19 cellular contexts compared by ENCODE assay signal in the genomic region with DNA sequence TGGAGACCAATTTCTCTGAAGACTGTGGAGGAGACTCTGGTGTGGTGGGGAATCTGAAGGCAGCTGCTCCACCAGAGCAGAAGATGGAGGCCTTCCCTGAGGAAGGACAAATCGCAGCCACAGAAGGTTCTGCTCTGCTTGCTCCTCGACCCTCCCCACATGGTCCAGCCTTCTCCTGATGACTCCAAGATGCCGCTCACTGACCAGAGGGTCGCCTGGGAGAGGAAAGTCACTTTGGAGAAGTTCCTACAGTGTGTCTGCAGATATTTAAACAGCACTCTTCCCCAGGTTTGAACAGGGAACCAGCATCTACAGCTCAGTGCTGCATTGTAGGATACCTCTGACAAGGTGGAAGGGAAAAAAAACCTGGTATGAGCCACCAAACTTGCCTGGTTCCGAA. TPM values are rescaled to one million over a fixed set of nuclear protein-coding genes. Genes with fewer than 3 reads are reported as not detected.
DNase-seq lines count a peak whose midpoint lies in the region; ATAC-seq, FAIRE-seq and TF ChIP-seq lines count a peak whose summit lies in the region.
"Had no signal": no experiment of that assay in that cellular context is flagged by ENCODE, and none has a peak within 500 bp of the region (broad histone marks: within the 10 kb centered on the region; RNA-seq: fewer than 3 reads in every experiment).

No MANE protein-coding gene starts in this region.

- no peak for TF ChIP-seq RAD21 in HepG2 (CRISPR knock-in tag; IDR thresholded peaks at IDR 0.05)

- no TSS peak for BruUV-seq in HepG2 (replicated peaks; lab: Mats Ljungman, UMichigan)

- H3K27ac ChIP-seq in HepG2 (ENCODE audit: extremely low read length, insufficient read depth, low read length): peak overlapping the region; percentile 92
- no peak overlapping the region for H3K27ac ChIP-seq in right lobe of liver
- no peak overlapping the region for H3K27ac ChIP-seq in Peyer's patch
- H3K27ac ChIP-seq: 22Rv1 had no signal

- peaks cover 90% of the 10 kb centered on the region for H3K79me2 ChIP-seq in HepG2 (ENCODE audit: insufficient read depth, low read length)

- H3K27me3 ChIP-seq in HepG2 (ENCODE audit: control insufficient read depth in 1 of 2, insufficient read depth in 2 of 2, low read length in 2 of 2) (no peaks in the 10 kb centered on the region), right lobe of liver (no peaks in the 10 kb centered on the region), Peyer's patch (no peaks in the 10 kb centered on the region)

- no peak for TF ChIP-seq EP300 in HepG2 (IDR thresholded peaks at IDR 0.05; ENCODE audit: low read depth in 2 of 2, low read length in 2 of 2)
- no peak for TF ChIP-seq EP300 in HepG2 (CRISPR knock-in tag; IDR thresholded peaks at IDR 0.05; ENCODE audit: borderline replicate concordance)

- H3K36me3 Mint-ChIP-seq in stimulated activated effector memory CD8-positive, alpha-beta T cell treated with anti-CD3 and anti-CD28 coated beads, Interleukin-12 subunit alpha, Interleukin-12 subunit beta, amount 100 ng/mL, for 72 hours: no peaks in the 10 kb centered on the region
- H3K36me3 Mint-ChIP-seq: CD14-positive monocyte had no signal

- FAIRE-seq in HepG2 (lab: Jason Lieb, UNC): no peak
- FAIRE-seq: G401.6, GM12891 had no signal

- peak overlapping the region; percentile 5 for H3K27ac Mint-ChIP-seq in stimulated activated effector memory CD8-positive, alpha-beta T cell treated with anti-CD3 and anti-CD28 coated beads, Interleukin-12 subunit alpha, Interleukin-12 subunit beta, amount 100 ng/mL, for 72 hours
- H3K27ac Mint-ChIP-seq: CD8-positive, alpha-beta T cell; HFFc6 had no signal

- TF ChIP-seq CTCF in HepG2 (CRISPR knock-in tag; IDR thresholded peaks at IDR 0.05): no peak
- no peak for TF ChIP-seq CTCF in right lobe of liver (IDR thresholded peaks at IDR 0.05)
- TF ChIP-seq CTCF in Peyer's patch (IDR thresholded peaks at IDR 0.05): no peak

- H3K4me2 ChIP-seq in HepG2 (ENCODE audit: low read depth, low read length): no peak overlapping the region

- ATAC-seq in HepG2: no peak
- no peak for ATAC-seq in right lobe of liver
- no peak for ATAC-seq in stimulated activated effector memory CD8-positive, alpha-beta T cell treated with anti-CD3 and anti-CD28 coated beads, Interleukin-12 subunit alpha, Interleukin-12 subunit beta, amount 100 ng/mL, for 72 hours
- ATAC-seq in HG03280 (IDR thresholded peaks at IDR 0.05; ENCODE audit: unreplicated experiment): no peak
- ATAC-seq: CD8-positive, alpha-beta T cell had no signal

- WGBS in HepG2 (ENCODE audit: low lambda C conversion rate): 97% methylated on average over 5 of the region's 5 CpGs
- WGBS in right lobe of liver (ENCODE audit: insufficient coverage, low coverage, low lambda C conversion rate, missing lambda C conversion rate): 82% methylated on average over 1 of the region's 5 CpGs

- no peaks in the 10 kb centered on the region for H3K9me3 ChIP-seq in HepG2 (ENCODE audit: low read length)
- H3K9me3 ChIP-seq in right lobe of liver: no peaks in the 10 kb centered on the region
- H3K9me3 ChIP-seq in Peyer's patch: no peaks in the 10 kb centered on the region
- H3K9me3 ChIP-seq: HAP-1 had no signal

- in situ Hi-C loops in HepG2 (cut with HindIII; ENCODE audit: extremely low pct_ligation_motif_present, low pct_unique_long_range_greater_than_20kb): no loop called here

- peak overlapping the region; percentile 32; the same call in 1 of the 2 replicates for H3K9ac ChIP-seq in HepG2 (ENCODE audit: insufficient read depth, low read depth, low read length)

- TF ChIP-seq POLR2A in HepG2 (IDR thresholded peaks at IDR 0.05; ENCODE audit: insufficient read depth in 1 of 2, low read depth in 2 of 2, low read length in 2 of 2): no peak
- TF ChIP-seq POLR2A in right lobe of liver (IDR thresholded peaks at IDR 0.05): no peak
- no peak for TF ChIP-seq POLR2A in Peyer's patch (IDR thresholded peaks at IDR 0.05)

- POLR2A ChIA-PET in HepG2 (lab: Yijun Ruan, JAX): interaction anchor here (0.7 to 12.9 kb wide), 7 partner anchors 7 to 290 kb away, joined by 3 to 458 read pairs (median 11); partner anchors contain the start of genes DYNLL2, RNF43 and SUPT4H1

- no peaks in the 10 kb centered on the region for H3K9me3 Mint-ChIP-seq in stimulated activated effector memory CD8-positive, alpha-beta T cell treated with anti-CD3 and anti-CD28 coated beads, Interleukin-12 subunit alpha, Interleukin-12 subunit beta, amount 100 ng/mL, for 72 hours
- H3K9me3 Mint-ChIP-seq: CD8-positive, alpha-beta T cell; HFFc6 had no signal

- H3K36me3 ChIP-seq in HepG2 (replicated peaks in 1 of 2; ENCODE audit: control insufficient read depth in 1 of 2, insufficient read depth in 2 of 2, low read length in 2 of 2): peaks cover 31 to 61% of the 10 kb centered on the region in 2 experiments
- H3K36me3 ChIP-seq in right lobe of liver: no peaks in the 10 kb centered on the region
- no peaks in the 10 kb centered on the region for H3K36me3 ChIP-seq in Peyer's patch
- H3K36me3 ChIP-seq: HAP-1 had no signal

- peaks cover 22% of the 10 kb centered on the region for H3K4me1 Mint-ChIP-seq in stimulated activated effector memory CD8-positive, alpha-beta T cell treated with anti-CD3 and anti-CD28 coated beads, Interleukin-12 subunit alpha, Interleukin-12 subunit beta, amount 100 ng/mL, for 72 hours

- H3K4me3 ChIP-seq in HepG2 (replicated peaks in 1 of 3; ENCODE audit: insufficient read depth in 1 of 3, low read depth in 2 of 3, low read length in 3 of 3): no peak overlapping the region
- no peak overlapping the region for H3K4me3 ChIP-seq in right lobe of liver
- no peak overlapping the region for H3K4me3 ChIP-seq in Peyer's patch
- H3K4me3 ChIP-seq: HAP-1 had no signal

- no peaks in the 10 kb centered on the region for H4K20me1 ChIP-seq in HepG2 (ENCODE audit: insufficient read depth, low read length)

- no peak for DNase-seq in HepG2 (ENCODE audit: low spot score)
- DNase-seq in right lobe of liver: no peak
- DNase-seq in islet precursor cell: peak; percentile 50
- no peak for DNase-seq in stimulated activated effector memory CD8-positive, alpha-beta T cell treated with anti-CD3 and anti-CD28 coated beads, Interleukin-12 subunit alpha, Interleukin-12 subunit beta, amount 100 ng/mL, for 72 hours (ENCODE audit: low spot score in 2 of 2)
- no peak for DNase-seq in Peyer's patch
- DNase-seq in HT-29 (ENCODE audit: low spot score): no peak
- DNase-seq: CD8-positive, alpha-beta T cell; COR-L47; EL; GOT3; HFFc6; Karpas-422 had no signal

- CTCF ChIA-PET in HepG2 (lab: Yijun Ruan, JAX; ENCODE audit: low intra/inter-chr PET ratio, low total read pairs): no interaction called here

- intact Hi-C loops in HepG2 (cut with micrococcal nuclease; ENCODE audit: unreplicated experiment) (no loop called here), right lobe of liver (cut with DNase I) (loop anchor here in 1 of 2 donors (10.0 kb wide), 1 partner anchor 48 kb away; the partner anchor contains the start of gene TSPOAP1)

- peaks cover 97% of the 10 kb centered on the region for H3K4me1 ChIP-seq in HepG2 (ENCODE audit: insufficient read depth, low read length)
- H3K4me1 ChIP-seq in right lobe of liver: peaks cover 0 to 23% (median 9%) of the 10 kb centered on the region in 4 donors
- peaks cover 0 to 51% (median 4%) of the 10 kb centered on the region in 4 donors for H3K4me1 ChIP-seq in Peyer's patch
- H3K4me1 ChIP-seq: HAP-1 had no signal

- H2AFZ ChIP-seq in HepG2 (ENCODE audit: low read length): no peak overlapping the region

- H3K4me3 Mint-ChIP-seq in stimulated activated effector memory CD8-positive, alpha-beta T cell treated with anti-CD3 and anti-CD28 coated beads, Interleukin-12 subunit alpha, Interleukin-12 subunit beta, amount 100 ng/mL, for 72 hours: no peak overlapping the region
- H3K4me3 Mint-ChIP-seq: CD14-positive monocyte; CD8-positive, alpha-beta T cell; HFFc6 had no signal

RNA-seq across cellular contexts. Expression of gene SUPT4H1, which starts 21.0 kb away (rescaled TPM):
- 155 and 252 TPM in 2 replicates for total RNA-seq in HepG2 (2016; rRNA removed; fragmentation: Illumina TruSeq; extraction: Trizol)
- 72.2 and 76.4 TPM in 2 replicates for total RNA-seq in HepG2 (2016; cell fraction: cytosol; rRNA removed; fragmentation: Illumina TruSeq; extraction: Trizol; ENCODE audit: low read depth)
- 169 and 290 TPM in 2 replicates for total RNA-seq in HepG2 (2016; cell fraction: insoluble cytoplasmic fraction; rRNA removed; fragmentation: Illumina TruSeq; extraction: Trizol)
- 130 and 134 TPM in 2 replicates for total RNA-seq in HepG2 (2016; cell fraction: membrane; rRNA removed; fragmentation: Illumina TruSeq; extraction: Trizol)
- total RNA-seq in HepG2 (2016; cell fraction: nucleus; rRNA removed; fragmentation: Illumina TruSeq; extraction: Trizol): 74.4 and 75.7 TPM in 2 replicates
- 231 and 244 TPM in 2 replicates for polyA plus RNA-seq in HepG2 (2011; rRNA removed)
- 148 and 229 TPM in 2 replicates for polyA plus RNA-seq in HepG2 (2011; cell fraction: cytosol; rRNA removed)
- 65.5 and 71.0 TPM in 2 replicates for polyA plus RNA-seq in HepG2 (2011; cell fraction: nucleus; rRNA removed)
- 227 and 249 TPM in 2 replicates for polyA plus RNA-seq in HepG2 (2012)
- polyA plus RNA-seq in HepG2 (2016; cell fraction: cytosol; fragmentation: Illumina TruSeq; extraction: Trizol; ENCODE audit: low read depth): 105 and 107 TPM in 2 replicates
- polyA plus RNA-seq in HepG2 (2016; cell fraction: insoluble cytoplasmic fraction; fragmentation: Illumina TruSeq; extraction: Trizol; ENCODE audit: low read depth): 309 and 341 TPM in 2 replicates
- polyA plus RNA-seq in HepG2 (2016; cell fraction: membrane; fragmentation: Illumina TruSeq; extraction: Trizol; ENCODE audit: low read depth): 144 and 156 TPM in 2 replicates
- 164 and 191 TPM in 2 replicates for polyA plus RNA-seq in HepG2 (2016; cell fraction: nucleus; fragmentation: Illumina TruSeq; extraction: Trizol; ENCODE audit: insufficient read depth, low read depth)
- polyA minus RNA-seq in HepG2 (2011; rRNA and poly(A)+ RNA removed; ENCODE audit: low replicate concordance): 68.7 and 109 TPM in 2 replicates
- polyA minus RNA-seq in HepG2 (2011; cell fraction: cytosol; rRNA and poly(A)+ RNA removed): 45.1 and 56.8 TPM in 2 replicates
- 51.9 and 61.5 TPM in 2 replicates for polyA minus RNA-seq in HepG2 (2011; cell fraction: nucleus; rRNA and poly(A)+ RNA removed)
- 10 to 100 TPM; 24.8 to 50.9 (median 37.0) TPM for total RNA-seq in right lobe of liver
- total RNA-seq in Peyer's patch: 10 to 100 TPM; 31.9 to 56.1 (median 47.9) TPM
- total RNA-seq in HT-29 (2014; rRNA removed; shearing (Covaris generic)): 53.0 and 60.0 TPM in 2 replicates

RNA-seq across cellular contexts. Expression of gene RNF43, which starts 44.3 kb away (rescaled TPM):
- total RNA-seq in HepG2 (2016; rRNA removed; fragmentation: Illumina TruSeq; extraction: Trizol): 51.4 and 53.4 TPM in 2 replicates
- 10.8 and 11.5 TPM in 2 replicates for total RNA-seq in HepG2 (2016; cell fraction: cytosol; rRNA removed; fragmentation: Illumina TruSeq; extraction: Trizol; ENCODE audit: low read depth)
- total RNA-seq in HepG2 (2016; cell fraction: insoluble cytoplasmic fraction; rRNA removed; fragmentation: Illumina TruSeq; extraction: Trizol): 41.4 and 52.0 TPM in 2 replicates
- total RNA-seq in HepG2 (2016; cell fraction: membrane; rRNA removed; fragmentation: Illumina TruSeq; extraction: Trizol): 25.5 and 28.6 TPM in 2 replicates
- 113 and 134 TPM in 2 replicates for total RNA-seq in HepG2 (2016; cell fraction: nucleus; rRNA removed; fragmentation: Illumina TruSeq; extraction: Trizol)
- 29.3 and 31.0 TPM in 2 replicates for polyA plus RNA-seq in HepG2 (2011; rRNA removed)
- polyA plus RNA-seq in HepG2 (2011; cell fraction: cytosol; rRNA removed): 18.3 and 25.7 TPM in 2 replicates
- polyA plus RNA-seq in HepG2 (2011; cell fraction: nucleus; rRNA removed): 81.6 and 101 TPM in 2 replicates
- 35.6 and 44.8 TPM in 2 replicates for polyA plus RNA-seq in HepG2 (2012)
- 2.5 and 3.4 TPM in 2 replicates for polyA plus RNA-seq in HepG2 (2016; cell fraction: cytosol; fragmentation: Illumina TruSeq; extraction: Trizol; ENCODE audit: low read depth)
- 29.8 and 38.5 TPM in 2 replicates for polyA plus RNA-seq in HepG2 (2016; cell fraction: insoluble cytoplasmic fraction; fragmentation: Illumina TruSeq; extraction: Trizol; ENCODE audit: low read depth)
- 10.3 and 11.3 TPM in 2 replicates for polyA plus RNA-seq in HepG2 (2016; cell fraction: membrane; fragmentation: Illumina TruSeq; extraction: Trizol; ENCODE audit: low read depth)
- polyA plus RNA-seq in HepG2 (2016; cell fraction: nucleus; fragmentation: Illumina TruSeq; extraction: Trizol; ENCODE audit: insufficient read depth, low read depth): 110 and 118 TPM in 2 replicates
- polyA minus RNA-seq in HepG2 (2011; rRNA and poly(A)+ RNA removed; ENCODE audit: low replicate concordance): 0.12 and 47.2 TPM in 2 replicates
- polyA minus RNA-seq in HepG2 (2011; cell fraction: cytosol; rRNA and poly(A)+ RNA removed): 17.4 and 23.6 TPM in 2 replicates
- polyA minus RNA-seq in HepG2 (2011; cell fraction: nucleus; rRNA and poly(A)+ RNA removed): 134 and 180 TPM in 2 replicates
- total RNA-seq in right lobe of liver: 10 to 100 TPM in 2 of 6 experiments, 1 to 10 TPM in 4; 1.7 to 11.5 (median 6.0) TPM
- total RNA-seq in Peyer's patch: 100 to 1,000 TPM in 2 of 4 donors, 10 to 100 TPM in 2; 46.9 to 104 (median 85.4) TPM
- 113 and 136 TPM in 2 replicates for total RNA-seq in HT-29 (2014; rRNA removed; shearing (Covaris generic))
- total RNA-seq: HFFc6 had no signal
- polyA plus RNA-seq: BJ had no signal

RNA-seq across cellular contexts. Expression of gene TSPOAP1, which starts 44.4 kb away (rescaled TPM):
- not detected in 2 replicates for total RNA-seq in HepG2 (2016; rRNA removed; fragmentation: Illumina TruSeq; extraction: Trizol)
- total RNA-seq in HepG2 (2016; cell fraction: cytosol; rRNA removed; fragmentation: Illumina TruSeq; extraction: Trizol; ENCODE audit: low read depth): not detected in 2 replicates
- total RNA-seq in HepG2 (2016; cell fraction: insoluble cytoplasmic fraction; rRNA removed; fragmentation: Illumina TruSeq; extraction: Trizol): not detected in 2 replicates
- total RNA-seq in HepG2 (2016; cell fraction: membrane; rRNA removed; fragmentation: Illumina TruSeq; extraction: Trizol): not detected in 2 replicates
- not detected in 2 replicates for total RNA-seq in HepG2 (2016; cell fraction: nucleus; rRNA removed; fragmentation: Illumina TruSeq; extraction: Trizol)
- 0.25 TPM in 1 of 2 replicates, not detected in the other for polyA plus RNA-seq in HepG2 (2011; rRNA removed)
- polyA plus RNA-seq in HepG2 (2011; cell fraction: cytosol; rRNA removed): 0.03 TPM in 1 of 2 replicates, not detected in the other
- polyA plus RNA-seq in HepG2 (2011; cell fraction: nucleus; rRNA removed): 0.09 and 0.50 TPM in 2 replicates
- 0.03 TPM in 1 of 2 replicates, not detected in the other for polyA plus RNA-seq in HepG2 (2012)
- not detected in 2 replicates for polyA plus RNA-seq in HepG2 (2016; cell fraction: cytosol; fragmentation: Illumina TruSeq; extraction: Trizol; ENCODE audit: low read depth)
- not detected in 2 replicates for polyA plus RNA-seq in HepG2 (2016; cell fraction: insoluble cytoplasmic fraction; fragmentation: Illumina TruSeq; extraction: Trizol; ENCODE audit: low read depth)
- polyA plus RNA-seq in HepG2 (2016; cell fraction: membrane; fragmentation: Illumina TruSeq; extraction: Trizol; ENCODE audit: low read depth): not detected in 2 replicates
- not detected in 2 replicates for polyA plus RNA-seq in HepG2 (2016; cell fraction: nucleus; fragmentation: Illumina TruSeq; extraction: Trizol; ENCODE audit: insufficient read depth, low read depth)
- polyA minus RNA-seq in HepG2 (2011; rRNA and poly(A)+ RNA removed; ENCODE audit: low replicate concordance): 0.26 TPM in 1 of 2 replicates, not detected in the other
- polyA minus RNA-seq in HepG2 (2011; cell fraction: cytosol; rRNA and poly(A)+ RNA removed): not detected in 2 replicates
- under 0.01 TPM in 1 of 2 replicates, not detected in the other for polyA minus RNA-seq in HepG2 (2011; cell fraction: nucleus; rRNA and poly(A)+ RNA removed)
- total RNA-seq in right lobe of liver: 1 to 10 TPM in 5 of 6 experiments, under 1 TPM in 1; 0.87 to 8.3 (median 3.8) TPM
- 10 to 100 TPM in 2 of 4 donors, 1 to 10 TPM in 2; 9.1 to 11.9 (median 10.4) TPM for total RNA-seq in Peyer's patch
- 0.86 and 2.4 TPM in 2 replicates for total RNA-seq in HT-29 (2014; rRNA removed; shearing (Covaris generic))
